Comparison of ENCODE assay signal across 15 cellular contexts in the genomic region with DNA sequence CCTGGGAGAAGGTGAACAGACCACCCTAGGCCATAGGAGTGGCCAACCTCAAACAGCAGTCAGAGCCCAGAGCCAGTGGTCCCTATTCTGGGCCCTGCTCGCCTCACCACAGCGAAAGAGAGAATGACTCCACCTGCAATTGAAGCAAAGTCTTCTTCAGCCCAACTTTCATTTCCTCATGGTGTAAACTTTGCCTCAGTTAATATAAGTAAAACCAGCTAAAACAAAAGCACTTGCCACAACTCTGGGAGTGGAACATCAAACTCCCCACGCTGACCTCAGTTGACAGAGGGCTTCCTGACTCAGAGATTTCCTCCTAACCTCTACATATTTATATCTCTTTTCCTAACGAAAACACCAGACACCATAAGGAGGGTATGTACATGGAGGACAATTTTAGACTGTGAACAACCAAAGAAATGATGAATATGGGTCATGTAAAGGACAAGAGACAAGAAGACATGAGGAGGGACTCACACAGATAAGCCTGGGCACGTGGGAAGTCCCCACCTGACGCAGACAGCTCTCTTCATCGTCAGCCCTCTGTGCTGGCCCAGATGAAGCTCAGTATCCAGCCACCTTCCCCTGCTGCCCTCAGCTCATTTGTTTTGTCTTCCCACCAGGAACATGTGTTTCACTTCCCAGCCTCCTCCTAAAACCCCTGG.
A peak's percentile ranks its signal among the peaks of the same experiment; 100 is the strongest.
DNase-seq lines count a peak whose midpoint lies in the region; ATAC-seq and TF ChIP-seq lines count a peak whose summit lies in the region.
"Had no signal": no experiment of that assay in that cellular context is flagged by ENCODE, and none has a peak within 500 bp of the region (broad histone marks: within the 10 kb centered on the region; RNA-seq: fewer than 3 reads in every experiment).

No MANE protein-coding gene starts in this region.

- H3K9me3 Mint-ChIP-seq in Calu3 (ENCODE audit: low read depth, unreplicated experiment) = peaks cover 7% of the 10 kb centered on the region

- DNase-seq in GM13977 (ENCODE audit: low spot score) (peak; percentile 33), neuronal stem cell (ENCODE audit: low spot score) (no peak), Calu3 (no peak), adrenal gland (no peak)
- no peak for DNase-seq in NK-92 treated with Interleukin-12 subunit alpha and Interleukin-12 subunit beta, amount 100 ng/mL, for 24 hours (lab: John Stamatoyannopoulos, UW)
- DNase-seq: activated CD4-positive, alpha-beta T cell treated with anti-CD3 and anti-CD28 coated beads for 4 hours; islet precursor cell; naive thymus-derived CD8-positive, alpha-beta T cell; NCI-H526; spleen had no signal

- no peaks in the 10 kb centered on the region for H3K9me3 ChIP-seq in neuronal stem cell (replicated peaks in 1 of 2; ENCODE audit: control insufficient read depth in 2 of 2, insufficient read depth in 1 of 2, low read depth in 1 of 2, low read length in 2 of 2)
- H3K9me3 ChIP-seq in adrenal gland (replicated peaks in 1 of 3) = no peaks in the 10 kb centered on the region
- H3K9me3 ChIP-seq: spleen had no signal

- no TSS peak for BruUV-seq in Calu3 (replicated peaks; lab: Mats Ljungman, UMichigan)

- ATAC-seq in GM19397 (IDR thresholded peaks at IDR 0.05; ENCODE audit: unreplicated experiment) (peak; percentile 71), HG02840 (IDR thresholded peaks at IDR 0.05; ENCODE audit: low FRiP score, unreplicated experiment) (peak; percentile 58), HG03575 (IDR thresholded peaks at IDR 0.05; ENCODE audit: extremely low read depth, insufficient number of reproducible peaks, low FRiP score, unreplicated experiment) (peak; percentile 50)
- ATAC-seq: naive thymus-derived CD8-positive, alpha-beta T cell; SK-N-SH treated with all-trans-retinoic acid at 6 μM for 48 hours had no signal

- H3K4ac ChIP-seq in neuronal stem cell (ENCODE audit: low read length) = no peak overlapping the region

- H3K4me1 ChIP-seq in neuronal stem cell (ENCODE audit: control insufficient read depth in 2 of 2, insufficient read depth in 1 of 2, low read depth in 1 of 2, low read length in 2 of 2) (no peaks in the 10 kb centered on the region), adrenal gland (replicated peaks in 1 of 2) (no peaks in the 10 kb centered on the region)
- H3K4me1 ChIP-seq: spleen had no signal

- H2BK120ac ChIP-seq in neuronal stem cell (ENCODE audit: low read depth, low read length) = no peak overlapping the region

- H3K27ac Mint-ChIP-seq in Calu3 (ENCODE audit: unreplicated experiment) = no peak overlapping the region
- H3K27ac Mint-ChIP-seq: B cell; naive thymus-derived CD8-positive, alpha-beta T cell had no signal

- no peak overlapping the region for H3K27ac ChIP-seq in neuronal stem cell (replicated peaks; ENCODE audit: low read length)
- H3K27ac ChIP-seq in adrenal gland = no peak overlapping the region
- H3K27ac ChIP-seq: spleen had no signal

- no peak overlapping the region for H3K18ac ChIP-seq in neuronal stem cell (ENCODE audit: low read length)

- no peak overlapping the region for H3K9ac ChIP-seq in neuronal stem cell (ENCODE audit: low read depth, low read length, poor library complexity)

- H2BK5ac ChIP-seq in neuronal stem cell (ENCODE audit: low read length) = no peak overlapping the region

- intact Hi-C loops in Calu3 (cut with micrococcal nuclease; ENCODE audit: unreplicated experiment) = no loop called here
- intact Hi-C loops in adrenal gland (cut with DNase I) = no loop called here

- H3K4me2 ChIP-seq in neuronal stem cell (ENCODE audit: insufficient read depth, low read length, poor library complexity, severe bottlenecking) = no peak overlapping the region

- no peaks in the 10 kb centered on the region for H3K4me1 Mint-ChIP-seq in Calu3 (ENCODE audit: low read depth, unreplicated experiment)
- H3K4me1 Mint-ChIP-seq: B cell; naive thymus-derived CD8-positive, alpha-beta T cell had no signal

- TF ChIP-seq POLR2A in adrenal gland (IDR thresholded peaks at IDR 0.05) = no peak

- H3K79me1 ChIP-seq in neuronal stem cell (ENCODE audit: low read depth, low read length) = no peaks in the 10 kb centered on the region

- CTCF ChIA-PET in Calu3 (lab: Charles Lee) = no interaction called here

- no peak overlapping the region for H3K4me3 ChIP-seq in neuronal stem cell (ENCODE audit: low read length in 2 of 2)
- H3K4me3 ChIP-seq in adrenal gland = no peak overlapping the region
- H3K4me3 ChIP-seq: spleen had no signal

- H3K14ac ChIP-seq in neuronal stem cell (ENCODE audit: low read length) = no peak overlapping the region

- H2BK15ac ChIP-seq in neuronal stem cell (ENCODE audit: low read length) = no peak overlapping the region

- H4K8ac ChIP-seq in neuronal stem cell (ENCODE audit: low read depth, low read length) = no peak overlapping the region

- no peaks in the 10 kb centered on the region for H3K27me3 ChIP-seq in neuronal stem cell (ENCODE audit: control insufficient read depth in 3 of 3, insufficient read depth in 3 of 3, low read depth in 1 of 3, low read length in 3 of 3)
- H3K27me3 ChIP-seq in adrenal gland = no peaks in the 10 kb centered on the region
- H3K27me3 ChIP-seq: spleen had no signal

- no peaks in the 10 kb centered on the region for H3K27me3 Mint-ChIP-seq in Calu3 (ENCODE audit: unreplicated experiment)
- H3K27me3 Mint-ChIP-seq: B cell had no signal

- no peak overlapping the region for H3K23ac ChIP-seq in neuronal stem cell (ENCODE audit: low read depth, low read length, poor library complexity)

- no peak overlapping the region for H3K4me3 Mint-ChIP-seq in Calu3 (ENCODE audit: low read depth, unreplicated experiment)
- H3K4me3 Mint-ChIP-seq: B cell; naive thymus-derived CD8-positive, alpha-beta T cell had no signal

- in situ Hi-C loops in GM13977 (cut with MboI; ENCODE audit: low pct_unique_long_range_greater_than_20kb, low sequenced_read_pairs, unreplicated experiment) = no loop called here

- TF ChIP-seq CTCF in GM13977 (IDR thresholded peaks at IDR 0.05; ENCODE audit: extremely low read depth, insufficient read depth, missing control alignments) (no peak), Calu3 (IDR thresholded peaks at IDR 0.05; ENCODE audit: unreplicated experiment) (no peak), adrenal gland (IDR thresholded peaks at IDR 0.05) (no peak)

- H4K91ac ChIP-seq in neuronal stem cell (ENCODE audit: low read depth, low read length, poor library complexity) = no peak overlapping the region

- no peaks in the 10 kb centered on the region for H3K36me3 Mint-ChIP-seq in Calu3 (ENCODE audit: insufficient read depth, unreplicated experiment)
- H3K36me3 Mint-ChIP-seq: naive thymus-derived CD8-positive, alpha-beta T cell had no signal

- no peak overlapping the region for H2BK12ac ChIP-seq in neuronal stem cell (ENCODE audit: low read length)

- no peak overlapping the region for H2AFZ ChIP-seq in neuronal stem cell (ENCODE audit: low read length)

- WGBS in neuronal stem cell (ENCODE audit: extremely low coverage in 2 of 2, insufficient read length in 2 of 2, insufficient replicate concordance in 1 of 2), 2 donors = no CpG with 5 or more reads among the region's 7 CpGs
- 68 to 73% (median 69%) methylated on average over 7 of the region's 7 CpGs for WGBS in adrenal gland, 4 donors

- H2AK5ac ChIP-seq in neuronal stem cell (ENCODE audit: low read depth, low read length) = no peak overlapping the region

- no peaks in the 10 kb centered on the region for H3K36me3 ChIP-seq in neuronal stem cell (replicated peaks in 1 of 2; ENCODE audit: control insufficient read depth in 2 of 2, insufficient read depth in 2 of 2, low read length in 2 of 2)
- H3K36me3 ChIP-seq in adrenal gland (replicated peaks in 1 of 2) = no peaks in the 10 kb centered on the region
- H3K36me3 ChIP-seq: spleen had no signal
